ENCODE assay signal across 11 cellular contexts in the genomic region with DNA sequence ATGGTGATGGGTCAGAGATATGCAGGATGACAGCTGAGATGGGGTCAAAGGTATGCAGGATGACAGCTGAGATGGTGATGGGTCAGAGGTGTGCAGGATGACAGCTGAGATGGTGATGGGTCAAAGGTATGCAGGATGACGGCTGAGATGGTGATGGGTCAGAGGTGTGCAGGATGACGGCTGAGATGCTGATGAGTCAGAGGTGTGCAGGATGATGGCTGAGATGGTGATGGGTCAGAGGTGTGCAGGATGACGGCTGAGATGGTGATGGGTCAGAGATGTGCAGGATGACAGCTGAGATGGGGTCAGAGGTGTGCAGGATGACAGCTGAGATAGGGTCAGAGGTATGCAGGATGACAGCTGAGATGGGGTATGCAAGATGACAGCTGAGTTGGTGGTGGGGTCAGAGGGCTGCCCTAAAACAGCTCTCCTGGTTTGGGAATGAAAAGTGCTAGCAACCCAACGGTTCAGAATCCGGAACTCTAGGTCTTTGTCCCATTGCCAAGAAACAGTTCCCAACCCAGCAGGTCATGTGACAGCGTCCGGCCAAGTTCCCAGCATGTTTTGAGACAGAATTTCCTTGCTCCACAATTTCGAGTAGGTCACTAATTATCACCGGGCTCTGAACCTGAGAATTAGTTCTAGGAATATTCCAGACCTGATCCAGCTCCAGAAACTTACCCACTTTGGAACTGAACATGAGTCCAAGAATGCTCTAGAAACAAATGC. TPM values are rescaled to one million over a fixed set of nuclear protein-coding genes. Genes with fewer than 3 reads are reported as not detected.
DNase-seq lines count a peak whose midpoint lies in the region; ATAC-seq and TF ChIP-seq lines count a peak whose summit lies in the region.
"Had no signal": no experiment of that assay in that cellular context is flagged by ENCODE, and none has a peak within 500 bp of the region (broad histone marks: within the 10 kb centered on the region; RNA-seq: fewer than 3 reads in every experiment).

No MANE protein-coding gene starts in this region.

- H2AK5ac ChIP-seq in neuronal stem cell (ENCODE audit: low read depth, low read length), result peak overlapping the region; percentile 68
- H2AK5ac ChIP-seq in mesendoderm (ENCODE audit: low read length), result no peak overlapping the region

- H3K4me1 Mint-ChIP-seq in stimulated activated naive CD8-positive, alpha-beta T cell treated with anti-CD3 and anti-CD28 coated beads, Interleukin-15, Interleukin-2, amounts not matched to agents 100 ng/mL and 50 ng/mL, for 24 hours (ENCODE audit: low read depth), result peaks cover 18% of the 10 kb centered on the region
- peaks cover 37% of the 10 kb centered on the region for H3K4me1 Mint-ChIP-seq in stimulated activated naive CD8-positive, alpha-beta T cell treated with anti-CD3 and anti-CD28 coated beads, Interleukin-15, amount 100 ng/mL, for 72 hours

- H3K4me3 Mint-ChIP-seq in stimulated activated naive CD8-positive, alpha-beta T cell treated with anti-CD3 and anti-CD28 coated beads, Interleukin-15, Interleukin-2, amounts not matched to agents 100 ng/mL and 50 ng/mL, for 24 hours, result no peak overlapping the region
- no peak overlapping the region for H3K4me3 Mint-ChIP-seq in stimulated activated naive CD8-positive, alpha-beta T cell treated with anti-CD3 and anti-CD28 coated beads, Interleukin-15, amount 100 ng/mL, for 72 hours

- no CpG with 5 or more reads among the region's 9 CpGs for WGBS in neuronal stem cell (ENCODE audit: extremely low coverage in 2 of 2, insufficient read length in 2 of 2, insufficient replicate concordance in 1 of 2), 2 donors
- no CpG with 5 or more reads among the region's 9 CpGs for WGBS in mesendoderm (ENCODE audit: extremely low coverage, insufficient coverage, low lambda C conversion rate)

- TF ChIP-seq CTCF in fibroblast of the aortic adventitia (IDR thresholded peaks at IDR 0.05; ENCODE audit: insufficient read depth, low read length), result no peak

- peak overlapping the region; percentile 17 for H3K14ac ChIP-seq in neuronal stem cell (ENCODE audit: low read length)

- H4K8ac ChIP-seq in neuronal stem cell (ENCODE audit: low read depth, low read length) (peak overlapping the region; percentile 98), mesendoderm (ENCODE audit: low read depth, low read length) (no peak overlapping the region)

- no peak for ATAC-seq in stimulated activated naive CD8-positive, alpha-beta T cell treated with anti-CD3 and anti-CD28 coated beads, Interleukin-15, amount 100 ng/mL, for 72 hours
- ATAC-seq in HG03571 (IDR thresholded peaks at IDR 0.05; ENCODE audit: unreplicated experiment), result no peak

- no peak overlapping the region for H4K5ac ChIP-seq in mesendoderm (ENCODE audit: low read length)

- H3K4me1 ChIP-seq in neuronal stem cell (ENCODE audit: control insufficient read depth in 2 of 2, insufficient read depth in 1 of 2, low read depth in 1 of 2, low read length in 2 of 2) (peaks cover 5 to 9% of the 10 kb centered on the region in 2 donors), mesendoderm (ENCODE audit: control insufficient read depth, low read depth, low read length) (no peaks in the 10 kb centered on the region)

- no peak overlapping the region for H2AFZ ChIP-seq in neuronal stem cell (ENCODE audit: low read length)

- H3K4me3 ChIP-seq in fibroblast of the aortic adventitia (ENCODE audit: low read depth, low read length), result no peak overlapping the region
- H3K4me3 ChIP-seq in neuronal stem cell (ENCODE audit: low read length in 2 of 2), result peak overlapping the region in 1 of 2 donors; percentile 46
- no peak overlapping the region for H3K4me3 ChIP-seq in mesendoderm (ENCODE audit: low read length)

- peaks cover 8% of the 10 kb centered on the region for H3K79me1 ChIP-seq in neuronal stem cell (ENCODE audit: low read depth, low read length)
- peaks cover 19% of the 10 kb centered on the region for H3K79me1 ChIP-seq in mesendoderm (ENCODE audit: low read length)

- no peaks in the 10 kb centered on the region for H3K9me3 ChIP-seq in neuronal stem cell (replicated peaks in 1 of 2; ENCODE audit: control insufficient read depth in 2 of 2, insufficient read depth in 1 of 2, low read depth in 1 of 2, low read length in 2 of 2)

- peaks cover 32% of the 10 kb centered on the region for H3K79me2 ChIP-seq in mesendoderm (ENCODE audit: control insufficient read depth, insufficient read depth, low read length)

- peak overlapping the region; percentile 30 for H2BK12ac ChIP-seq in neuronal stem cell (ENCODE audit: low read length)

- H3K27me3 ChIP-seq in neuronal stem cell (ENCODE audit: control insufficient read depth in 3 of 3, insufficient read depth in 3 of 3, low read depth in 1 of 3, low read length in 3 of 3) (no peaks in the 10 kb centered on the region), mesendoderm (ENCODE audit: insufficient read depth, low read length, poor library complexity) (no peaks in the 10 kb centered on the region)

- H2BK120ac ChIP-seq in neuronal stem cell (ENCODE audit: low read depth, low read length) (no peak overlapping the region), mesendoderm (ENCODE audit: low read depth, low read length) (no peak overlapping the region)

- H3K23ac ChIP-seq in neuronal stem cell (ENCODE audit: low read depth, low read length, poor library complexity) (peak overlapping the region; percentile 70), mesendoderm (ENCODE audit: low read length) (no peak overlapping the region)

- H3K27ac ChIP-seq in neuronal stem cell (replicated peaks; ENCODE audit: low read length), result no peak overlapping the region
- no peak overlapping the region for H3K27ac ChIP-seq in mesendoderm (ENCODE audit: low read depth, low read length)

- peaks cover 44% of the 10 kb centered on the region for H3K36me3 Mint-ChIP-seq in stimulated activated naive CD8-positive, alpha-beta T cell treated with anti-CD3 and anti-CD28 coated beads, Interleukin-15, Interleukin-2, amounts not matched to agents 100 ng/mL and 50 ng/mL, for 24 hours (ENCODE audit: low read depth)

- H2BK15ac ChIP-seq in neuronal stem cell (ENCODE audit: low read length), result no peak overlapping the region
- H2BK15ac ChIP-seq in mesendoderm (replicated peaks; ENCODE audit: low read depth), result no peak overlapping the region

- H3K56ac ChIP-seq in mesendoderm (ENCODE audit: low read length), result no peak overlapping the region

- H3K4me2 ChIP-seq in neuronal stem cell (ENCODE audit: insufficient read depth, low read length, poor library complexity, severe bottlenecking) (no peak overlapping the region), mesendoderm (ENCODE audit: low read length) (no peak overlapping the region)

- H3K27me3 Mint-ChIP-seq in stimulated activated naive CD8-positive, alpha-beta T cell treated with anti-CD3 and anti-CD28 coated beads, Interleukin-15, Interleukin-2, amounts not matched to agents 100 ng/mL and 50 ng/mL, for 24 hours, result no peaks in the 10 kb centered on the region
- H3K27me3 Mint-ChIP-seq in stimulated activated naive CD8-positive, alpha-beta T cell treated with anti-CD3 and anti-CD28 coated beads, Interleukin-15, amount 100 ng/mL, for 72 hours, result no peaks in the 10 kb centered on the region

- H3K36me3 ChIP-seq in neuronal stem cell (replicated peaks in 1 of 2; ENCODE audit: control insufficient read depth in 2 of 2, insufficient read depth in 2 of 2, low read length in 2 of 2) (peaks cover 26 to 67% of the 10 kb centered on the region in 2 donors), mesendoderm (ENCODE audit: control insufficient read depth, insufficient read depth, low read length) (peaks cover 21% of the 10 kb centered on the region)

- no peaks in the 10 kb centered on the region for H3K9me3 Mint-ChIP-seq in stimulated activated naive CD8-positive, alpha-beta T cell treated with anti-CD3 and anti-CD28 coated beads, Interleukin-15, Interleukin-2, amounts not matched to agents 100 ng/mL and 50 ng/mL, for 24 hours
- H3K9me3 Mint-ChIP-seq in stimulated activated naive CD8-positive, alpha-beta T cell treated with anti-CD3 and anti-CD28 coated beads, Interleukin-15, amount 100 ng/mL, for 72 hours, result no peaks in the 10 kb centered on the region

- no peak overlapping the region for H4K91ac ChIP-seq in neuronal stem cell (ENCODE audit: low read depth, low read length, poor library complexity)

- H3K9ac ChIP-seq in neuronal stem cell (ENCODE audit: low read depth, low read length, poor library complexity), result peak overlapping the region; percentile 75
- H3K9ac ChIP-seq in mesendoderm (ENCODE audit: low read length), result no peak overlapping the region

- no peak overlapping the region for H3K18ac ChIP-seq in neuronal stem cell (ENCODE audit: low read length)
- H3K18ac ChIP-seq in mesendoderm (ENCODE audit: low read length), result no peak overlapping the region

- H3K4ac ChIP-seq in neuronal stem cell (ENCODE audit: low read length) (no peak overlapping the region), mesendoderm (ENCODE audit: low read depth, low read length) (no peak overlapping the region)

- no peak for DNase-seq in stimulated activated naive CD8-positive, alpha-beta T cell treated with anti-CD3 and anti-CD28 coated beads, Interleukin-15, amount 100 ng/mL, for 72 hours
- DNase-seq in fibroblast of the aortic adventitia (ENCODE audit: low read depth), result peak; percentile 34
- no peak for DNase-seq in neuronal stem cell (ENCODE audit: low spot score)
- DNase-seq in SW480 (ENCODE audit: low spot score), result no peak
- no peak for DNase-seq in mesendoderm
- no peak for DNase-seq in GDM1 (lab: John Stamatoyannopoulos, UW)
- DNase-seq: kidney glomerular epithelial cell; NCI-H1436 treated with DMSO at 0.1 percent for 48 hours; stimulated activated CD4-positive, alpha-beta T cell treated with anti-CD3 and anti-CD28 coated beads, Interleukin-1b, Interleukin-23, amount 100 ng/mL, for 48 hours had no signal

- H3K27ac Mint-ChIP-seq in stimulated activated naive CD8-positive, alpha-beta T cell treated with anti-CD3 and anti-CD28 coated beads, Interleukin-15, Interleukin-2, amounts not matched to agents 100 ng/mL and 50 ng/mL, for 24 hours, result peak overlapping the region; percentile 63
- peak overlapping the region in 1 of 2 donors; percentile 21 for H3K27ac Mint-ChIP-seq in stimulated activated naive CD8-positive, alpha-beta T cell treated with anti-CD3 and anti-CD28 coated beads, Interleukin-15, amount 100 ng/mL, for 72 hours

- peak overlapping the region; percentile 77 for H2BK5ac ChIP-seq in neuronal stem cell (ENCODE audit: low read length)
- H2BK5ac ChIP-seq in mesendoderm (ENCODE audit: low read length), result no peak overlapping the region

RNA-seq across cellular contexts. Expression of a gene that starts 3.3 kb away (rescaled TPM):
- total RNA-seq in fibroblast of the aortic adventitia (ENCODE audit: low replicate concordance), result 62.9 and 154 TPM in 2 replicates
- polyA plus RNA-seq in neuronal stem cell (2013, experiment 1 of 2), result 198 TPM
- 189 TPM for polyA plus RNA-seq in neuronal stem cell (2013, experiment 2 of 2)
- 441 TPM for polyA plus RNA-seq in mesendoderm (2013, experiment 1 of 2)
- polyA plus RNA-seq in mesendoderm (2013, experiment 2 of 2), result 434 TPM

RNA-seq across cellular contexts. Expression of a gene that starts 22.6 kb away (rescaled TPM):
- total RNA-seq in fibroblast of the aortic adventitia (ENCODE audit: low replicate concordance), result not detected in 2 replicates
- not detected for polyA plus RNA-seq in neuronal stem cell (2013, experiment 1 of 2)
- polyA plus RNA-seq in neuronal stem cell (2013, experiment 2 of 2), result not detected
- 0.03 TPM for polyA plus RNA-seq in mesendoderm (2013, experiment 1 of 2)
- 0.04 TPM for polyA plus RNA-seq in mesendoderm (2013, experiment 2 of 2)

RNA-seq across cellular contexts. Expression of a gene that starts 36.4 kb away (rescaled TPM):
- total RNA-seq in fibroblast of the aortic adventitia (ENCODE audit: low replicate concordance), result 105 and 151 TPM in 2 replicates
- polyA plus RNA-seq in neuronal stem cell (2013, experiment 1 of 2), result 401 TPM
- 405 TPM for polyA plus RNA-seq in neuronal stem cell (2013, experiment 2 of 2)
- 291 TPM for polyA plus RNA-seq in mesendoderm (2013, experiment 1 of 2)
- polyA plus RNA-seq in mesendoderm (2013, experiment 2 of 2), result 305 TPM

RNA-seq across cellular contexts. Expression of a gene that starts 40.0 kb away (rescaled TPM):
- not detected in 2 replicates for total RNA-seq in fibroblast of the aortic adventitia (ENCODE audit: low replicate concordance)
- 0.14 TPM for polyA plus RNA-seq in neuronal stem cell (2013, experiment 1 of 2)
- polyA plus RNA-seq in neuronal stem cell (2013, experiment 2 of 2), result 0.08 TPM
- polyA plus RNA-seq in mesendoderm (2013, experiment 1 of 2), result not detected
- polyA plus RNA-seq in mesendoderm (2013, experiment 2 of 2), result 0.04 TPM
